In genomic region chr1:33351281-33351660, GRCh38 we compare ENCODE assay signal across 12 cellular contexts. TPM values are rescaled to one million over a fixed set of nuclear protein-coding genes. Genes with fewer than 3 reads are reported as not detected.
DNase-seq lines count a peak whose midpoint lies in the region; ATAC-seq and TF ChIP-seq lines count a peak whose summit lies in the region.
"Had no signal": no experiment of that assay in that cellular context is flagged by ENCODE, and none has a peak within 500 bp of the region (broad histone marks: within the 10 kb centered on the region; RNA-seq: fewer than 3 reads in every experiment).

No MANE protein-coding gene starts in this region.

- peak overlapping the region; percentile 97 for H3K4me2 ChIP-seq in DOHH2 (ENCODE audit: low read length)

- CTCF ChIA-PET in CD4-positive, alpha-beta T cell (lab: Charles Lee): no interaction called here
- CTCF ChIA-PET in activated CD8-positive, alpha-beta T cell treated with anti-CD3 and anti-CD28 coated beads, Interleukin-2, amount 10 ng/mL, durations not matched to agents 7 days and 5 days (lab: Charles Lee): interaction anchor here (1.3 to 2.7 kb wide), 3 partner anchors 9 to 56 kb away, joined by 3 to 14 read pairs (median 6); no protein-coding TSS in a partner anchor

- no peaks in the 10 kb centered on the region for H3K9me2 ChIP-seq in DOHH2 (replicated peaks; ENCODE audit: control insufficient read depth, low read length)

- peak overlapping the region; percentile 84; the same call in 1 of the 2 replicates for H3K4me3 ChIP-seq in DOHH2 (ENCODE audit: low read length)

- POLR2A ChIA-PET in CD4-positive, alpha-beta T cell (lab: Charles Lee): interaction anchor here (2.3 to 4.1 kb wide), 2 partner anchors 55 to 224 kb away, joined by 10 to 11 read pairs; no protein-coding TSS in a partner anchor
- POLR2A ChIA-PET in activated CD8-positive, alpha-beta T cell treated with anti-CD3 and anti-CD28 coated beads, Interleukin-2, amount 10 ng/mL, durations not matched to agents 7 days and 5 days (lab: Charles Lee): interaction anchor here (0.6 to 1.2 kb wide), 2 partner anchors 13 to 222 kb away, joined by 3 read pairs; no protein-coding TSS in a partner anchor

- H3K27me3 ChIP-seq in CD4-positive, alpha-beta T cell (ENCODE audit: control insufficient read depth, insufficient read depth, low read length): no peaks in the 10 kb centered on the region
- H3K27me3 ChIP-seq in DOHH2 (ENCODE audit: control insufficient read depth, low read length): no peaks in the 10 kb centered on the region
- H3K27me3 ChIP-seq: esophagus squamous epithelium, right atrium auricular region had no signal

- no peak for ATAC-seq in CD4-positive, alpha-beta T cell (ENCODE audit: poor library complexity)
- ATAC-seq in activated CD8-positive, alpha-beta T cell treated with anti-CD3 and anti-CD28 coated beads, Interleukin-2, amount 10 ng/mL, durations not matched to agents 7 days and 5 days: no peak
- no peak for ATAC-seq in natural killer cell treated with Interleukin-12 subunit alpha and Interleukin-12 subunit beta and Interleukin-15 and Interleukin-18, amount 100 ng/mL, for 72 hours
- ATAC-seq: activated CD8-positive, alpha-beta memory T cell treated with anti-CD3 and anti-CD28 coated beads, Interleukin-2, amount 10 ng/mL, durations not matched to agents 7 days and 5 days had no signal

- peaks cover 36% of the 10 kb centered on the region for H3K4me1 Mint-ChIP-seq in CD4-positive, alpha-beta T cell (ENCODE audit: low read depth)
- H3K4me1 Mint-ChIP-seq in activated CD8-positive, alpha-beta T cell treated with anti-CD3 and anti-CD28 coated beads, Interleukin-2, amount 10 ng/mL, durations not matched to agents 7 days and 5 days (ENCODE audit: low read depth): peaks cover 40% of the 10 kb centered on the region
- peaks cover 29 to 34% of the 10 kb centered on the region in 2 donors for H3K4me1 Mint-ChIP-seq in natural killer cell treated with Interleukin-12 subunit alpha and Interleukin-12 subunit beta and Interleukin-15 and Interleukin-18, amount 100 ng/mL, for 72 hours (ENCODE audit: low read depth in 2 of 2)

- no peaks in the 10 kb centered on the region for H3K9me3 ChIP-seq in CD4-positive, alpha-beta T cell (ENCODE audit: control insufficient read depth, low read length)
- no peaks in the 10 kb centered on the region for H3K9me3 ChIP-seq in DOHH2 (ENCODE audit: control insufficient read depth, insufficient read depth, low read length)
- H3K9me3 ChIP-seq: esophagus squamous epithelium, right atrium auricular region had no signal

- H3K79me2 ChIP-seq in DOHH2 (ENCODE audit: control insufficient read depth, low read length): peaks cover 31% of the 10 kb centered on the region

- no peaks in the 10 kb centered on the region for H3K27me3 Mint-ChIP-seq in CD4-positive, alpha-beta T cell
- H3K27me3 Mint-ChIP-seq in activated CD8-positive, alpha-beta T cell treated with anti-CD3 and anti-CD28 coated beads, Interleukin-2, amount 10 ng/mL, durations not matched to agents 7 days and 5 days (ENCODE audit: low read depth): peaks cover 3% of the 10 kb centered on the region
- H3K27me3 Mint-ChIP-seq in natural killer cell treated with Interleukin-12 subunit alpha and Interleukin-12 subunit beta and Interleukin-15 and Interleukin-18, amount 100 ng/mL, for 72 hours: peaks cover 0 to 3% of the 10 kb centered on the region in 2 donors
- H3K27me3 Mint-ChIP-seq: activated CD8-positive, alpha-beta memory T cell treated with anti-CD3 and anti-CD28 coated beads, Interleukin-2, amount 10 ng/mL, durations not matched to agents 7 days and 5 days had no signal

- H3F3A ChIP-seq in DOHH2 (ENCODE audit: control insufficient read depth, insufficient read depth): peaks cover 2% of the 10 kb centered on the region; the same call in 1 of the 2 replicates

- peaks cover 48% of the 10 kb centered on the region for H3K4me1 ChIP-seq in DOHH2 (ENCODE audit: control insufficient read depth, low read length)

- peaks cover 21% of the 10 kb centered on the region for H3K36me3 ChIP-seq in DOHH2 (ENCODE audit: control insufficient read depth, low read length)
- H3K36me3 ChIP-seq: right atrium auricular region had no signal

- no peak overlapping the region for H3K27ac ChIP-seq in CD4-positive, alpha-beta T cell (ENCODE audit: low read depth, low read length)
- no peak overlapping the region for H3K27ac ChIP-seq in DOHH2 (ENCODE audit: low read depth, low read length)

- no peak for TF ChIP-seq CTCF in CD4-positive, alpha-beta T cell (IDR thresholded peaks at IDR 0.05)
- no peak for TF ChIP-seq CTCF in DOHH2 (IDR thresholded peaks at IDR 0.05; ENCODE audit: low read depth, low read length, poor library complexity, severe bottlenecking)

- DNase-seq in CD4-positive, alpha-beta T cell: no peak
- no peak for DNase-seq in activated CD8-positive, alpha-beta T cell treated with anti-CD3 and anti-CD28 coated beads, Interleukin-2, amount 10 ng/mL, durations not matched to agents 7 days and 5 days
- DNase-seq in natural killer cell treated with Interleukin-12 subunit alpha and Interleukin-12 subunit beta and Interleukin-15 and Interleukin-18, amount 100 ng/mL, for 72 hours (ENCODE audit: low spot score): no peak
- DNase-seq in stimulated activated CD4-positive, alpha-beta T cell treated with anti-CD3 and anti-CD28 coated beads, Interleukin-4, amount 100 ng/mL, for 1 hour: no peak
- DNase-seq in hypothalamus (lab: John Stamatoyannopoulos, UW) (no peak), GF-D8 (lab: John Stamatoyannopoulos, UW) (no peak)
- DNase-seq: activated CD8-positive, alpha-beta memory T cell treated with anti-CD3 and anti-CD28 coated beads, Interleukin-2, amount 10 ng/mL, durations not matched to agents 7 days and 5 days; esophagus squamous epithelium; MM.1S; SHP77 had no signal

- peak overlapping the region; percentile 75 for H3K4me3 Mint-ChIP-seq in CD4-positive, alpha-beta T cell
- peak overlapping the region; percentile 1 for H3K4me3 Mint-ChIP-seq in activated CD8-positive, alpha-beta T cell treated with anti-CD3 and anti-CD28 coated beads, Interleukin-2, amount 10 ng/mL, durations not matched to agents 7 days and 5 days
- H3K4me3 Mint-ChIP-seq in natural killer cell treated with Interleukin-12 subunit alpha and Interleukin-12 subunit beta and Interleukin-15 and Interleukin-18, amount 100 ng/mL, for 72 hours: peak overlapping the region; percentile 43

- H3K36me3 Mint-ChIP-seq in CD4-positive, alpha-beta T cell (ENCODE audit: low read depth): peaks cover 18% of the 10 kb centered on the region
- peaks cover 22% of the 10 kb centered on the region for H3K36me3 Mint-ChIP-seq in activated CD8-positive, alpha-beta T cell treated with anti-CD3 and anti-CD28 coated beads, Interleukin-2, amount 10 ng/mL, durations not matched to agents 7 days and 5 days (ENCODE audit: low read depth)
- H3K36me3 Mint-ChIP-seq in natural killer cell treated with Interleukin-12 subunit alpha and Interleukin-12 subunit beta and Interleukin-15 and Interleukin-18, amount 100 ng/mL, for 72 hours: peaks cover 7% of the 10 kb centered on the region

- intact Hi-C loops in CD4-positive, alpha-beta T cell (cut with DNase I, micrococcal nuclease): loop anchor here in 1 of 2 experiments (2.0 to 5.0 kb wide), 4 partner anchors 121 to 534 kb away; partner anchors contain the start of genes AZIN2, S100PBP, YARS1 and ZSCAN20

- H3K9me3 Mint-ChIP-seq in CD4-positive, alpha-beta T cell: no peaks in the 10 kb centered on the region
- H3K9me3 Mint-ChIP-seq in activated CD8-positive, alpha-beta T cell treated with anti-CD3 and anti-CD28 coated beads, Interleukin-2, amount 10 ng/mL, durations not matched to agents 7 days and 5 days (ENCODE audit: insufficient read depth): no peaks in the 10 kb centered on the region
- no peaks in the 10 kb centered on the region for H3K9me3 Mint-ChIP-seq in natural killer cell treated with Interleukin-12 subunit alpha and Interleukin-12 subunit beta and Interleukin-15 and Interleukin-18, amount 100 ng/mL, for 72 hours

- peaks cover 5% of the 10 kb centered on the region for H4K20me1 ChIP-seq in DOHH2 (ENCODE audit: control insufficient read depth, insufficient read depth, low read depth, low read length)

- peak overlapping the region; percentile 84 for H3K27ac Mint-ChIP-seq in CD4-positive, alpha-beta T cell
- H3K27ac Mint-ChIP-seq in activated CD8-positive, alpha-beta T cell treated with anti-CD3 and anti-CD28 coated beads, Interleukin-2, amount 10 ng/mL, durations not matched to agents 7 days and 5 days: no peak overlapping the region
- H3K27ac Mint-ChIP-seq in natural killer cell treated with Interleukin-12 subunit alpha and Interleukin-12 subunit beta and Interleukin-15 and Interleukin-18, amount 100 ng/mL, for 72 hours: peak overlapping the region in 1 of 2 donors; percentile 86

RNA-seq across cellular contexts. Expression of gene A3GALT2, which starts 30.4 kb away (rescaled TPM):
- total RNA-seq in CD4-positive, alpha-beta T cell: not detected
- total RNA-seq in activated CD8-positive, alpha-beta T cell treated with anti-CD3 and anti-CD28 coated beads, Interleukin-2, amount 10 ng/mL, durations not matched to agents 7 days and 5 days: not detected
- not detected for total RNA-seq in natural killer cell treated with Interleukin-12 subunit alpha and Interleukin-12 subunit beta and Interleukin-15 and Interleukin-18, amount 100 ng/mL, for 72 hours
- total RNA-seq: activated CD8-positive, alpha-beta memory T cell treated with anti-CD3 and anti-CD28 coated beads, Interleukin-2, amount 10 ng/mL, durations not matched to agents 7 days and 5 days; esophagus squamous epithelium; right atrium auricular region had no signal

Comparison
In these comparisons a context has a peak if more than half of its experiments do, and no peak if none do; other contexts are left out.
1. H3K4me3 Mint-ChIP-seq: peak in every context shown above with its lines; median percentile 75 in CD4-positive, alpha-beta T cell; 43 in natural killer cell treated with Interleukin-12 subunit alpha and Interleukin-12 subunit beta and Interleukin-15 and Interleukin-18, amount 100 ng/mL, for 72 hours; 1 in activated CD8-positive, alpha-beta T cell treated with anti-CD3 and anti-CD28 coated beads, Interleukin-2, amount 10 ng/mL, durations not matched to agents 7 days and 5 days.